In genomic region chr21:35624896-35625295, GRCh38 we compare ENCODE assay signal across 3 cellular contexts.
"Had no signal": no experiment of that assay in that cellular context is flagged by ENCODE, and none has a peak within 500 bp of the region (broad histone marks: within the 10 kb centered on the region; RNA-seq: fewer than 3 reads in every experiment).

No MANE protein-coding gene starts in this region.

- DNase-seq: GDM1, GF-D8 had no signal

- H3K4me3 ChIP-seq: GM12878 had no signal

- ATAC-seq: GM12878 had no signal
